Comparison of ENCODE assay signal across 10 cellular contexts in the genomic region with DNA sequence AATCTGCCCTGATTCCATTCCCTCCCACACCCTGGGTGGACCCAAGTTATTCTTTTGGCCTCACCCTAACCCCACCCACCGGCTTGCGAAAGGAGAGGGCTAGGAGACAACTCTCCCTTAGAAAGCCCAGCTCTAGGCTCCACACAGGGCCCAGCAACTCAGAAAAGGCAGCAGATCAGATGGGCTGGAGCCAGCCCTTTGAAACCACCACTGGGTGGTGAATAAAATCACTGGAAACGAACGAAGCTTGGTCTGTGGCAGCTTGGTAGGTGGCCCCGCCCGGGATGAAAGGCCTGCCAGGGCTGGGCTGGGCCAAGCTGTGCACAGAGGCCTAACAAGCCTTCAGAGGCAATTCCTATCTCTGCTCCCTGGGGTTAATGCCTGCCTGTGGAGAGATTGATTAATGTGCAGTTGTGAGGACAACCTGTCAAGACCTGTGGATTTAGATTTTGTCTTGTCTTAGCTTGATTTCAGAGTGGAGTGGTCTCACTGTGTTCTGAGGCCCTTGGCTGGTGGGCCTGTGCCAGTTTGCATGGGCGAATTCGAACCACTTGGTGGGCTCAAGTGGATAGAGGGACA. TPM values are rescaled to one million over a fixed set of nuclear protein-coding genes. Genes with fewer than 3 reads are reported as not detected.
A peak's percentile ranks its signal among the peaks of the same experiment; 100 is the strongest.
DNase-seq lines count a peak whose midpoint lies in the region; ATAC-seq, FAIRE-seq and TF ChIP-seq lines count a peak whose summit lies in the region.
"Had no signal": no experiment of that assay in that cellular context is flagged by ENCODE, and none has a peak within 500 bp of the region (broad histone marks: within the 10 kb centered on the region; RNA-seq: fewer than 3 reads in every experiment).

No MANE protein-coding gene starts in this region.

- no peak for DNase-seq in activated naive CD8-positive, alpha-beta T cell treated with anti-CD3 and anti-CD28 coated beads for 36 hours
- peak; percentile 86 for DNase-seq in bronchial epithelial cell (ENCODE audit: low read depth)
- DNase-seq in memory B cell (ENCODE audit: low spot score in 2 of 2) = no peak
- DNase-seq in uterus = peak; percentile 58 to 71
- no peak for DNase-seq in iPS-NIHi11 (ENCODE audit: low spot score)
- DNase-seq in HAP-1 (ENCODE audit: low spot score in 2 of 2) = no peak
- no peak for DNase-seq in stimulated activated CD4-positive, alpha-beta T cell treated with anti-CD3 and anti-CD28 coated beads, Interleukin-4, amount 100 ng/mL, for 1 hour
- DNase-seq: activated gamma-delta T cell; stimulated activated CD4-positive, alpha-beta T cell treated with anti-CD3 and anti-CD28 coated beads, Interleukin-1b, Interleukin-23, amount 100 ng/mL, for 48 hours had no signal

- peaks cover 59% of the 10 kb centered on the region for H3K4me1 Mint-ChIP-seq in activated naive CD8-positive, alpha-beta T cell (ENCODE audit: low read depth)
- peaks cover 68% of the 10 kb centered on the region for H3K4me1 Mint-ChIP-seq in activated naive CD8-positive, alpha-beta T cell treated with anti-CD3 and anti-CD28 coated beads for 36 hours
- H3K4me1 Mint-ChIP-seq in memory B cell = peaks cover 39% of the 10 kb centered on the region

- no peak overlapping the region for H3K4me3 ChIP-seq in bronchial epithelial cell (ENCODE audit: low read depth, low read length)
- no peak overlapping the region for H3K4me3 ChIP-seq in uterus
- no peak overlapping the region for H3K4me3 ChIP-seq in HAP-1

- peak overlapping the region; percentile 25 to 48 for H3K27ac ChIP-seq in uterus

- no peak for FAIRE-seq in bronchial epithelial cell (lab: Jason Lieb, UNC)

- intact Hi-C loops in uterus (cut with DNase I; ENCODE audit: low total_unique reads) = no loop called here

- H3K36me3 ChIP-seq in bronchial epithelial cell (ENCODE audit: control insufficient read depth, insufficient read depth, low read length) (no peaks in the 10 kb centered on the region), uterus (no peaks in the 10 kb centered on the region), HAP-1 (replicated peaks) (no peaks in the 10 kb centered on the region)

- H3K4me3 Mint-ChIP-seq in activated naive CD8-positive, alpha-beta T cell = no peak overlapping the region
- H3K4me3 Mint-ChIP-seq in activated naive CD8-positive, alpha-beta T cell treated with anti-CD3 and anti-CD28 coated beads for 36 hours = no peak overlapping the region
- no peak overlapping the region for H3K4me3 Mint-ChIP-seq in memory B cell

- no peaks in the 10 kb centered on the region for H3K27me3 ChIP-seq in bronchial epithelial cell (ENCODE audit: control insufficient read depth, insufficient read depth, low read length)
- no peaks in the 10 kb centered on the region for H3K27me3 ChIP-seq in uterus
- H3K27me3 ChIP-seq in HAP-1 (ENCODE audit: low read depth) = no peaks in the 10 kb centered on the region

- ATAC-seq in memory B cell (ENCODE audit: low read depth) = no peak

- H3K27ac Mint-ChIP-seq in activated naive CD8-positive, alpha-beta T cell = peak overlapping the region; percentile 34
- H3K27ac Mint-ChIP-seq in activated naive CD8-positive, alpha-beta T cell treated with anti-CD3 and anti-CD28 coated beads for 36 hours = no peak overlapping the region
- peak overlapping the region; percentile 42 for H3K27ac Mint-ChIP-seq in memory B cell

- H3K36me3 Mint-ChIP-seq in activated naive CD8-positive, alpha-beta T cell = no peaks in the 10 kb centered on the region
- no peaks in the 10 kb centered on the region for H3K36me3 Mint-ChIP-seq in activated naive CD8-positive, alpha-beta T cell treated with anti-CD3 and anti-CD28 coated beads for 36 hours
- no peaks in the 10 kb centered on the region for H3K36me3 Mint-ChIP-seq in memory B cell

- in situ Hi-C loops in HAP-1 (cut with MboI; ENCODE audit: low sequenced_read_pairs) = no loop called here

- H3K4me1 ChIP-seq in uterus (no peaks in the 10 kb centered on the region), HAP-1 (no peaks in the 10 kb centered on the region)

- no peaks in the 10 kb centered on the region for H3K27me3 Mint-ChIP-seq in activated naive CD8-positive, alpha-beta T cell
- no peaks in the 10 kb centered on the region for H3K27me3 Mint-ChIP-seq in activated naive CD8-positive, alpha-beta T cell treated with anti-CD3 and anti-CD28 coated beads for 36 hours
- no peaks in the 10 kb centered on the region for H3K27me3 Mint-ChIP-seq in memory B cell

- H3K9me3 Mint-ChIP-seq in activated naive CD8-positive, alpha-beta T cell (ENCODE audit: low read depth) = no peaks in the 10 kb centered on the region
- H3K9me3 Mint-ChIP-seq in activated naive CD8-positive, alpha-beta T cell treated with anti-CD3 and anti-CD28 coated beads for 36 hours = no peaks in the 10 kb centered on the region
- no peaks in the 10 kb centered on the region for H3K9me3 Mint-ChIP-seq in memory B cell

- TF ChIP-seq POLR2A in uterus (IDR thresholded peaks at IDR 0.05) = no peak

- TF ChIP-seq CTCF in bronchial epithelial cell (IDR thresholded peaks at IDR 0.05; ENCODE audit: insufficient read depth, low read length, severe bottlenecking) (peak; percentile 20), uterus (IDR thresholded peaks at IDR 0.05) (no peak)

- H3K9me3 ChIP-seq in uterus (no peaks in the 10 kb centered on the region), HAP-1 (no peaks in the 10 kb centered on the region)

RNA-seq across cellular contexts. Expression of gene BHLHE40, which starts 38.8 kb away (rescaled TPM):
- total RNA-seq in activated naive CD8-positive, alpha-beta T cell treated with anti-CD3 and anti-CD28 coated beads for 36 hours = 100 to 1,000 TPM; 292 to 294 TPM
- 38.5 and 42.9 TPM in 2 replicates for total RNA-seq in bronchial epithelial cell
- 10 to 100 TPM; 11.4 to 84.2 (median 28.1) TPM for total RNA-seq in uterus

Comparison
In these comparisons a context has a peak if more than half of its experiments do, and no peak if none do; other contexts are left out.
1. DNase-seq: peak in bronchial epithelial cell (single experiment) and uterus (2 of 2); none in activated naive CD8-positive, alpha-beta T cell treated with anti-CD3 and anti-CD28 coated beads for 36 hours (single experiment), memory B cell (0 of 2), iPS-NIHi11 (single experiment), HAP-1 (0 of 2) and stimulated activated CD4-positive, alpha-beta T cell treated with anti-CD3 and anti-CD28 coated beads, Interleukin-4, amount 100 ng/mL, for 1 hour (single experiment).